1 cellular context compared by ENCODE assay signal in genomic region chr2:23586691-23587090, GRCh38.
TF ChIP-seq lines count a peak whose summit lies in the region.

No MANE protein-coding gene starts in this region.

TF ChIP-seq in H1, 55 proteins besides CTCF, POLR2A, EP300 and RAD21 (continued from another document):
- TF ChIP-seq TAF1 (IDR thresholded peaks at IDR 0.05; ENCODE audit: low read depth, low read length): no peak
- TF ChIP-seq SIN3A (conservative IDR thresholded peaks at IDR 0.05 in 1 of 2, IDR thresholded peaks at IDR 0.05 in 1 of 2; ENCODE audit: low read depth in 1 of 2, low read length in 2 of 2): no peak
- TF ChIP-seq KDM5A (IDR thresholded peaks at IDR 0.05; ENCODE audit: low read length): no peak
